In the genomic region with DNA sequence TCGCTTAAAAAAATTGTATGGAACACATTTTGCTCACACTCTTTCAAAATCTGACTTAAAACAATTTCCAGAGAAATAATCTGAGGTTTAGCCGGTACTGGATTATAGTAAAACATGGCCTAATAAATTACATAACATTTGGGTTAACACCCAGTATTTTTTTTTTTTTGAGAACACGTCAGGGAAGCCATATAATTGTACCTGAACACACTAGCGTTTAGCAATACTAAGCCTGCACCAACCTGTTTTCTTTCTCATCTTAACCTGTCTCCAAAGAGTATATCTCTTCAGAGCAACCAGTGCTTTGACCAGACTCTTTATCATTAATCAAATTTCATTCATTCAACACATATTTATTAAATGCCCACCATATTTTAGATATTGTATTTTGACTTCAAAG, we compare ENCODE assay signal across 36 cellular contexts. TPM values are rescaled to one million over a fixed set of nuclear protein-coding genes. Genes with fewer than 3 reads are reported as not detected.
DNase-seq lines count a peak whose midpoint lies in the region; ATAC-seq, FAIRE-seq and TF ChIP-seq lines count a peak whose summit lies in the region.
"Had no signal": no experiment of that assay in that cellular context is flagged by ENCODE, and none has a peak within 500 bp of the region (broad histone marks: within the 10 kb centered on the region; RNA-seq: fewer than 3 reads in every experiment).

No MANE protein-coding gene starts in this region.

- TF ChIP-seq CTCF in bronchial epithelial cell (IDR thresholded peaks at IDR 0.05; ENCODE audit: insufficient read depth, low read length, severe bottlenecking) (no peak), vagina (IDR thresholded peaks at IDR 0.05) (no peak), hepatocyte (IDR thresholded peaks at IDR 0.05; ENCODE audit: poor library complexity) (no peak), pancreas (IDR thresholded peaks at IDR 0.05) (no peak)

- H3K4me2 ChIP-seq in hepatocyte, result no peak overlapping the region
- H3K4me2 ChIP-seq: neural progenitor cell had no signal

- H3K9me2 ChIP-seq in hepatocyte (replicated peaks; ENCODE audit: insufficient read depth), result no peaks in the 10 kb centered on the region

- H3K36me3 ChIP-seq in bronchial epithelial cell (ENCODE audit: control insufficient read depth, insufficient read depth, low read length) (no peaks in the 10 kb centered on the region), vagina (no peaks in the 10 kb centered on the region), hepatocyte (replicated peaks; ENCODE audit: insufficient read depth, low read depth) (no peaks in the 10 kb centered on the region), pancreas (no peaks in the 10 kb centered on the region)
- H3K36me3 ChIP-seq in naive thymus-derived CD4-positive, alpha-beta T cell (ENCODE audit: control insufficient read depth in 2 of 3, insufficient read depth in 3 of 3, low read length in 3 of 3), result no peaks in the 10 kb centered on the region
- H3K36me3 ChIP-seq: ascending aorta, heart left ventricle, MG63, neural progenitor cell, right atrium auricular region, thoracic aorta, uterus, WERI-Rb-1 had no signal

- H3K27me3 Mint-ChIP-seq in activated naive CD4-positive, alpha-beta T cell treated with anti-CD3 and anti-CD28 coated beads, Interleukin-2, amount 50 U/mL, for 24 hours, result no peaks in the 10 kb centered on the region
- H3K27me3 Mint-ChIP-seq in naive thymus-derived CD4-positive, alpha-beta T cell, result peaks cover 0 to 6% (median 0%) of the 10 kb centered on the region in 5 donors
- no peaks in the 10 kb centered on the region for H3K27me3 Mint-ChIP-seq in stimulated activated naive CD8-positive, alpha-beta T cell treated with anti-CD3 and anti-CD28 coated beads, Interleukin-15, amount 100 ng/mL, for 72 hours
- H3K27me3 Mint-ChIP-seq: dendritic cell treated with granulocyte-macrophage colony-stimulating factor and Interleukin-4, amounts not matched to agents 40 ng/mL and 50 ng/mL, for 4 days had no signal

- H3K27me3 ChIP-seq in bronchial epithelial cell (ENCODE audit: control insufficient read depth, insufficient read depth, low read length) (no peaks in the 10 kb centered on the region), vagina (no peaks in the 10 kb centered on the region), hepatocyte (no peaks in the 10 kb centered on the region), pancreas (no peaks in the 10 kb centered on the region)
- H3K27me3 ChIP-seq in naive thymus-derived CD4-positive, alpha-beta T cell (ENCODE audit: control insufficient read depth in 2 of 2, insufficient read depth in 2 of 2, low read length in 2 of 2), result no peaks in the 10 kb centered on the region
- H3K27me3 ChIP-seq: ascending aorta, heart left ventricle, MG63, right atrium auricular region, uterus had no signal

- H3K4me3 Mint-ChIP-seq in activated naive CD4-positive, alpha-beta T cell treated with anti-CD3 and anti-CD28 coated beads, Interleukin-2, amount 50 U/mL, for 24 hours, result peak overlapping the region; percentile 11
- H3K4me3 Mint-ChIP-seq in naive thymus-derived CD4-positive, alpha-beta T cell, result peak overlapping the region in 5 of 10 donors; percentile 20 to 67 (median 58)
- H3K4me3 Mint-ChIP-seq in stimulated activated naive CD8-positive, alpha-beta T cell treated with anti-CD3 and anti-CD28 coated beads, Interleukin-15, amount 100 ng/mL, for 72 hours, result no peak overlapping the region
- H3K4me3 Mint-ChIP-seq: dendritic cell treated with granulocyte-macrophage colony-stimulating factor and Interleukin-4, amounts not matched to agents 40 ng/mL and 50 ng/mL, for 4 days had no signal

- 83% methylated on average over 4 of the region's 4 CpGs for WGBS in hepatocyte (ENCODE audit: low lambda C conversion rate, missing lambda C conversion rate)
- WGBS in pancreas, 2 donors, result 87 to 92% methylated on average over 4 of the region's 4 CpGs

- intact Hi-C loops in naive thymus-derived CD4-positive, alpha-beta T cell (cut with micrococcal nuclease), result no loop called here
- intact Hi-C loops in vagina (cut with DNase I), result no loop called here
- intact Hi-C loops in pancreas (cut with DNase I), result no loop called here

- ATAC-seq in activated naive CD4-positive, alpha-beta T cell treated with anti-CD3 and anti-CD28 coated beads, Interleukin-2, amount 50 U/mL, for 72 hours, result no peak
- no peak for ATAC-seq in naive thymus-derived CD4-positive, alpha-beta T cell
- ATAC-seq in pancreas, result no peak
- ATAC-seq in stimulated activated naive CD8-positive, alpha-beta T cell treated with anti-CD3 and anti-CD28 coated beads, Interleukin-15, amount 100 ng/mL, for 72 hours, result no peak
- ATAC-seq: heart left ventricle; mucosa of descending colon; stimulated activated naive CD8-positive, alpha-beta T cell treated with anti-CD3 and anti-CD28 coated beads, Interleukin-15, Interleukin-2, amounts not matched to agents 100 U/mL and 50 U/mL, for 24 hours had no signal

- no peak overlapping the region for H3K27ac ChIP-seq in naive thymus-derived CD4-positive, alpha-beta T cell (ENCODE audit: low read depth, low read length)
- peak overlapping the region; percentile 34 for H3K27ac ChIP-seq in vagina
- no peak overlapping the region for H3K27ac ChIP-seq in hepatocyte
- H3K27ac ChIP-seq in pancreas, result no peak overlapping the region
- H3K27ac ChIP-seq: heart left ventricle, neural progenitor cell, right atrium auricular region, WERI-Rb-1 had no signal

- TF ChIP-seq POLR2A in vagina (IDR thresholded peaks at IDR 0.05), result no peak

- H3K4me1 ChIP-seq in naive thymus-derived CD4-positive, alpha-beta T cell (ENCODE audit: control insufficient read depth in 2 of 2, insufficient read depth in 2 of 2, low read length in 2 of 2), result peaks cover 0 to 3% of the 10 kb centered on the region in 2 donors
- H3K4me1 ChIP-seq in vagina (peaks cover 29% of the 10 kb centered on the region), hepatocyte (ENCODE audit: insufficient read depth) (peaks cover 14% of the 10 kb centered on the region), pancreas (peaks cover 6 to 11% (median 8%) of the 10 kb centered on the region in 3 donors)
- H3K4me1 ChIP-seq: uterus had no signal

- no peak for FAIRE-seq in bronchial epithelial cell (lab: Jason Lieb, UNC)
- no peak for FAIRE-seq in pancreas (lab: Jason Lieb, UNC)
- FAIRE-seq: GM18507, H1, small intestine had no signal

- no peaks in the 10 kb centered on the region for H3K36me3 Mint-ChIP-seq in activated naive CD4-positive, alpha-beta T cell treated with anti-CD3 and anti-CD28 coated beads, Interleukin-2, amount 50 U/mL, for 24 hours
- H3K36me3 Mint-ChIP-seq in activated naive CD4-positive, alpha-beta T cell treated with anti-CD3 and anti-CD28 coated beads, Interleukin-2, amount 50 U/mL, for 72 hours, result no peaks in the 10 kb centered on the region
- H3K36me3 Mint-ChIP-seq in naive thymus-derived CD4-positive, alpha-beta T cell, result peaks cover 0 to 6% (median 0%) of the 10 kb centered on the region in 5 donors
- H3K36me3 Mint-ChIP-seq: neural progenitor cell had no signal

- H3K79me2 ChIP-seq in hepatocyte, result peaks cover 9% of the 10 kb centered on the region

- H3K4me1 Mint-ChIP-seq in activated naive CD4-positive, alpha-beta T cell treated with anti-CD3 and anti-CD28 coated beads, Interleukin-2, amount 50 U/mL, for 24 hours, result peaks cover 22% of the 10 kb centered on the region
- peaks cover 8 to 20% (median 19%) of the 10 kb centered on the region in 7 donors for H3K4me1 Mint-ChIP-seq in naive thymus-derived CD4-positive, alpha-beta T cell
- peaks cover 29% of the 10 kb centered on the region for H3K4me1 Mint-ChIP-seq in stimulated activated naive CD8-positive, alpha-beta T cell treated with anti-CD3 and anti-CD28 coated beads, Interleukin-15, amount 100 ng/mL, for 72 hours

- no peaks in the 10 kb centered on the region for H3K9me3 ChIP-seq in naive thymus-derived CD4-positive, alpha-beta T cell (ENCODE audit: control insufficient read depth in 2 of 3, low read length in 3 of 3)
- no peaks in the 10 kb centered on the region for H3K9me3 ChIP-seq in vagina
- H3K9me3 ChIP-seq in hepatocyte (ENCODE audit: low read depth), result no peaks in the 10 kb centered on the region
- no peaks in the 10 kb centered on the region for H3K9me3 ChIP-seq in pancreas
- H3K9me3 ChIP-seq: ascending aorta, heart left ventricle, MG63, mucosa of descending colon, right atrium auricular region, thoracic aorta, uterus had no signal

- H3K4me3 ChIP-seq in bronchial epithelial cell (ENCODE audit: low read depth, low read length) (no peak overlapping the region), vagina (no peak overlapping the region), hepatocyte (no peak overlapping the region), pancreas (no peak overlapping the region)
- no peak overlapping the region for H3K4me3 ChIP-seq in naive thymus-derived CD4-positive, alpha-beta T cell (ENCODE audit: low read length)
- H3K4me3 ChIP-seq: ascending aorta, heart left ventricle, lung, MG63, mucosa of descending colon, neural progenitor cell, right atrium auricular region, thoracic aorta, uterus had no signal

- no peak overlapping the region for H2AFZ ChIP-seq in hepatocyte
- H2AFZ ChIP-seq: neural progenitor cell had no signal

- CTCF ChIA-PET in naive thymus-derived CD4-positive, alpha-beta T cell (lab: Charles Lee), result no interaction called here

- no peaks in the 10 kb centered on the region for H3K9me3 Mint-ChIP-seq in activated naive CD4-positive, alpha-beta T cell treated with anti-CD3 and anti-CD28 coated beads, Interleukin-2, amount 50 U/mL, for 24 hours
- H3K9me3 Mint-ChIP-seq in activated naive CD4-positive, alpha-beta T cell treated with anti-CD3 and anti-CD28 coated beads, Interleukin-2, amount 50 U/mL, for 72 hours, result no peaks in the 10 kb centered on the region
- H3K9me3 Mint-ChIP-seq in naive thymus-derived CD4-positive, alpha-beta T cell, result no peaks in the 10 kb centered on the region
- H3K9me3 Mint-ChIP-seq in stimulated activated naive CD8-positive, alpha-beta T cell treated with anti-CD3 and anti-CD28 coated beads, Interleukin-15, amount 100 ng/mL, for 72 hours, result no peaks in the 10 kb centered on the region
- H3K9me3 Mint-ChIP-seq: dendritic cell treated with granulocyte-macrophage colony-stimulating factor and Interleukin-4, amounts not matched to agents 40 ng/mL and 50 ng/mL, for 4 days; HFFc6; neural progenitor cell had no signal

- DNase-seq in activated naive CD4-positive, alpha-beta T cell treated with anti-CD3 and anti-CD28 coated beads, Interleukin-2, amount 50 U/mL, for 72 hours (ENCODE audit: low spot score in 2 of 2), result no peak
- DNase-seq in bronchial epithelial cell (ENCODE audit: low read depth), result peak; percentile 67
- DNase-seq in naive thymus-derived CD4-positive, alpha-beta T cell, result no peak
- no peak for DNase-seq in vagina (ENCODE audit: extremely low spot score in 2 of 2)
- no peak for DNase-seq in hepatocyte (ENCODE audit: low spot score)
- no peak for DNase-seq in pancreas
- no peak for DNase-seq in stimulated activated naive CD8-positive, alpha-beta T cell treated with anti-CD3 and anti-CD28 coated beads, Interleukin-15, amount 100 ng/mL, for 72 hours
- DNase-seq: activated CD4-positive, alpha-beta T cell treated with anti-CD3 and anti-CD28 coated beads for 4 hours; central memory CD4-positive, alpha-beta T cell; DMS153; foreskin melanocyte; heart left ventricle; HFFc6; KG1; MG63; mucosa of descending colon; NCI-H1105; NCI-H187; NCI-H2171 treated with DMSO at 0.1 percent for 48 hours; NCI-H510A treated with DMSO at 0.1 percent for 48 hours; SIG-M5; stimulated activated naive CD8-positive, alpha-beta T cell treated with anti-CD3 and anti-CD28 coated beads, Interleukin-15, Interleukin-2, amounts not matched to agents 100 U/mL and 50 U/mL, for 24 hours; SW 1271; T-helper 9 cell; uterus; WERI-Rb-1 had no signal

- no peaks in the 10 kb centered on the region for H4K20me1 ChIP-seq in hepatocyte (ENCODE audit: insufficient read depth, poor library complexity, severe bottlenecking)

- H3K27ac Mint-ChIP-seq in activated naive CD4-positive, alpha-beta T cell treated with anti-CD3 and anti-CD28 coated beads, Interleukin-2, amount 50 U/mL, for 24 hours, result no peak overlapping the region
- H3K27ac Mint-ChIP-seq in activated naive CD4-positive, alpha-beta T cell treated with anti-CD3 and anti-CD28 coated beads, Interleukin-2, amount 50 U/mL, for 72 hours, result peak overlapping the region in 1 of 2 donors; percentile 87
- H3K27ac Mint-ChIP-seq in naive thymus-derived CD4-positive, alpha-beta T cell, result peak overlapping the region in 7 of 9 donors; percentile 12 to 82 (median 54)
- no peak overlapping the region for H3K27ac Mint-ChIP-seq in stimulated activated naive CD8-positive, alpha-beta T cell treated with anti-CD3 and anti-CD28 coated beads, Interleukin-15, amount 100 ng/mL, for 72 hours
- H3K27ac Mint-ChIP-seq: dendritic cell treated with granulocyte-macrophage colony-stimulating factor and Interleukin-4, amounts not matched to agents 40 ng/mL and 50 ng/mL, for 4 days; neural progenitor cell had no signal

- POLR2A ChIA-PET in naive thymus-derived CD4-positive, alpha-beta T cell (lab: Charles Lee), result no interaction called here

RNA-seq across cellular contexts. Expression of a gene that starts 2.0 kb away (rescaled TPM):
- 1 to 10 TPM; 6.1 to 8.1 TPM for total RNA-seq in activated naive CD4-positive, alpha-beta T cell treated with anti-CD3 and anti-CD28 coated beads, Interleukin-2, amount 50 U/mL, for 72 hours
- 2.9 and 5.0 TPM in 2 replicates for total RNA-seq in bronchial epithelial cell
- 10 to 100 TPM in 1 of 5 experiments, 1 to 10 TPM in 4; 5.7 to 15.7 (median 9.4) TPM for total RNA-seq in naive thymus-derived CD4-positive, alpha-beta T cell
- polyA plus RNA-seq in naive thymus-derived CD4-positive, alpha-beta T cell, result 10 to 100 TPM in 1 of 2 donors, 1 to 10 TPM in 1; 10.0 to 10.3 TPM
- 24.8 TPM for total RNA-seq in vagina
- total RNA-seq in hepatocyte, result 26.8 and 30.6 TPM in 2 replicates
- 17.4 and 20.4 TPM in 2 replicates for polyA plus RNA-seq in hepatocyte
- 10 to 100 TPM in 1 of 6 donors, 1 to 10 TPM in 5; 5.9 to 12.1 (median 8.4) TPM for total RNA-seq in pancreas
- polyA plus RNA-seq in pancreas, result 1 to 10 TPM; 3.8 to 4.8 TPM

RNA-seq across cellular contexts. Expression of a gene that starts 32.8 kb away (rescaled TPM):
- 1 to 10 TPM in 1 of 2 donors, under 1 TPM in 1; 0.66 to 1.2 TPM for total RNA-seq in activated naive CD4-positive, alpha-beta T cell treated with anti-CD3 and anti-CD28 coated beads, Interleukin-2, amount 50 U/mL, for 72 hours
- 0.79 and 1.8 TPM in 2 replicates for total RNA-seq in bronchial epithelial cell
- total RNA-seq in naive thymus-derived CD4-positive, alpha-beta T cell, result 1 to 10 TPM in 2 of 5 experiments, under 1 TPM in 3; 0.27 to 1.5 (median 0.51) TPM
- polyA plus RNA-seq in naive thymus-derived CD4-positive, alpha-beta T cell, result 1 to 10 TPM in 1 of 2 donors, under 1 TPM in 1; 0.61 to 2.0 TPM
- 0.25 TPM for total RNA-seq in vagina
- 0.50 and 1.0 TPM in 2 replicates for total RNA-seq in hepatocyte
- 0.34 and 0.40 TPM in 2 replicates for polyA plus RNA-seq in hepatocyte
- 1 to 10 TPM in 2 of 6 donors, under 1 TPM in 4; 0.43 to 1.4 (median 0.61) TPM for total RNA-seq in pancreas
- under 1 TPM; 0.11 to 0.45 TPM for polyA plus RNA-seq in pancreas
- total RNA-seq: ascending aorta, thoracic aorta had no signal

Comparison
In these comparisons a context has a peak if more than half of its experiments do, and no peak if none do; other contexts are left out.
1. H3K27ac Mint-ChIP-seq: peak in naive thymus-derived CD4-positive, alpha-beta T cell (7 of 9); none in activated naive CD4-positive, alpha-beta T cell treated with anti-CD3 and anti-CD28 coated beads, Interleukin-2, amount 50 U/mL, for 24 hours (single experiment) and stimulated activated naive CD8-positive, alpha-beta T cell treated with anti-CD3 and anti-CD28 coated beads, Interleukin-15, amount 100 ng/mL, for 72 hours (0 of 2).